In genomic region chr1:162232034-162232433, GRCh38 we compare ENCODE assay signal across 4 cellular contexts.
TF ChIP-seq lines count a peak whose summit lies in the region.

No MANE protein-coding gene starts in this region.

TF ChIP-seq in HEK293, 187 proteins besides CTCF, POLR2A, EP300 and RAD21 (continued from another document):
- no peak for TF ChIP-seq ZNF610 (tag by site-specific recombination; IDR thresholded peaks at IDR 0.05; ENCODE audit: borderline replicate concordance)
- TF ChIP-seq ZBTB17 (tag by site-specific recombination; IDR thresholded peaks at IDR 0.05) = no peak
- peak; percentile 34 for TF ChIP-seq FEZF1 (tag by site-specific recombination; IDR thresholded peaks at IDR 0.05)
- TF ChIP-seq ZNF580 (tag by site-specific recombination; IDR thresholded peaks at IDR 0.05) = no peak
- TF ChIP-seq, protein P1, sequence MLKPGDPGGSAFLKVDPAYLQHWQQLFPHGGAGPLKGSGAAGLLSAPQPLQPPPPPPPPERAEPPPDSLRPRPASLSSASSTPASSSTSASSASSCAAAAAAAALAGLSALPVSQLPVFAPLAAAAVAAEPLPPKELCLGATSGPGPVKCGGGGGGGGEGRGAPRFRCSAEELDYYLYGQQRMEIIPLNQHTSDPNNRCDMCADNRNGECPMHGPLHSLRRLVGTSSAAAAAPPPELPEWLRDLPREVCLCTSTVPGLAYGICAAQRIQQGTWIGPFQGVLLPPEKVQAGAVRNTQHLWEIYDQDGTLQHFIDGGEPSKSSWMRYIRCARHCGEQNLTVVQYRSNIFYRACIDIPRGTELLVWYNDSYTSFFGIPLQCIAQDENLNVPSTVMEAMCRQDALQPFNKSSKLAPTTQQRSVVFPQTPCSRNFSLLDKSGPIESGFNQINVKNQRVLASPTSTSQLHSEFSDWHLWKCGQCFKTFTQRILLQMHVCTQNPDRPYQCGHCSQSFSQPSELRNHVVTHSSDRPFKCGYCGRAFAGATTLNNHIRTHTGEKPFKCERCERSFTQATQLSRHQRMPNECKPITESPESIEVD (tag by site-specific recombination; IDR thresholded peaks at IDR 0.05) = peak; percentile 61

TF ChIP-seq in WTC11, 78 proteins besides CTCF, POLR2A, EP300 and RAD21:
- TF ChIP-seq, protein P2, sequence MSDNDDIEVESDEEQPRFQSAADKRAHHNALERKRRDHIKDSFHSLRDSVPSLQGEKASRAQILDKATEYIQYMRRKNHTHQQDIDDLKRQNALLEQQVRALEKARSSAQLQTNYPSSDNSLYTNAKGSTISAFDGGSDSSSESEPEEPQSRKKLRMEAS (CRISPR knock-in tag; IDR thresholded peaks at IDR 0.05) = no peak
- TF ChIP-seq CBFB (CRISPR knock-in tag; IDR thresholded peaks at IDR 0.05; ENCODE audit: low read depth) = no peak
- TF ChIP-seq IRF2 (CRISPR knock-in tag; IDR thresholded peaks at IDR 0.05; ENCODE audit: borderline replicate concordance, low read depth) = no peak
- no peak for TF ChIP-seq ZBTB21 (CRISPR knock-in tag; IDR thresholded peaks at IDR 0.05; ENCODE audit: borderline replicate concordance)
- TF ChIP-seq, protein P3, sequence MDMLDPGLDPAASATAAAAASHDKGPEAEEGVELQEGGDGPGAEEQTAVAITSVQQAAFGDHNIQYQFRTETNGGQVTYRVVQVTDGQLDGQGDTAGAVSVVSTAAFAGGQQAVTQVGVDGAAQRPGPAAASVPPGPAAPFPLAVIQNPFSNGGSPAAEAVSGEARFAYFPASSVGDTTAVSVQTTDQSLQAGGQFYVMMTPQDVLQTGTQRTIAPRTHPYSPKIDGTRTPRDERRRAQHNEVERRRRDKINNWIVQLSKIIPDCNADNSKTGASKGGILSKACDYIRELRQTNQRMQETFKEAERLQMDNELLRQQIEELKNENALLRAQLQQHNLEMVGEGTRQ (CRISPR knock-in tag; IDR thresholded peaks at IDR 0.05) = no peak

TF ChIP-seq in HepG2, 621 proteins besides CTCF, POLR2A, EP300 and RAD21:
- TF ChIP-seq ZBTB33 (CRISPR knock-in tag; IDR thresholded peaks at IDR 0.05) (no peak), RARA (CRISPR knock-in tag; IDR thresholded peaks at IDR 0.05) (peak; percentile 22; the same call in 1 of the 2 replicates), ZFP62 (CRISPR knock-in tag; IDR thresholded peaks at IDR 0.05) (no peak), NR2F6 (IDR thresholded peaks at IDR 0.05) (0 out of 2 replicates have a peak, but pooled peaks have one; percentile 15), NR2F6 (CRISPR knock-in tag; IDR thresholded peaks at IDR 0.05) (0 out of 2 replicates have a peak, but pooled peaks have one; percentile 9), HNF4A (CRISPR knock-in tag; IDR thresholded peaks at IDR 0.05) (peak; percentile 61), MTERF4 (CRISPR knock-in tag; IDR thresholded peaks at IDR 0.05) (no peak), FUBP1 (CRISPR knock-in tag; IDR thresholded peaks at IDR 0.05; ENCODE audit: borderline replicate concordance) (no peak), ZNF224 (CRISPR knock-in tag; IDR thresholded peaks at IDR 0.05) (no peak), STAG1 (CRISPR knock-in tag; IDR thresholded peaks at IDR 0.05) (no peak), ZNF337 (CRISPR knock-in tag; IDR thresholded peaks at IDR 0.05; ENCODE audit: borderline replicate concordance, low read depth) (no peak), ZNF382 (CRISPR knock-in tag; IDR thresholded peaks at IDR 0.05; ENCODE audit: borderline replicate concordance) (no peak)

TF ChIP-seq in neural cell, 6 proteins besides CTCF, POLR2A, EP300 and RAD21 (continued from another document):
- TF ChIP-seq, protein P4, sequence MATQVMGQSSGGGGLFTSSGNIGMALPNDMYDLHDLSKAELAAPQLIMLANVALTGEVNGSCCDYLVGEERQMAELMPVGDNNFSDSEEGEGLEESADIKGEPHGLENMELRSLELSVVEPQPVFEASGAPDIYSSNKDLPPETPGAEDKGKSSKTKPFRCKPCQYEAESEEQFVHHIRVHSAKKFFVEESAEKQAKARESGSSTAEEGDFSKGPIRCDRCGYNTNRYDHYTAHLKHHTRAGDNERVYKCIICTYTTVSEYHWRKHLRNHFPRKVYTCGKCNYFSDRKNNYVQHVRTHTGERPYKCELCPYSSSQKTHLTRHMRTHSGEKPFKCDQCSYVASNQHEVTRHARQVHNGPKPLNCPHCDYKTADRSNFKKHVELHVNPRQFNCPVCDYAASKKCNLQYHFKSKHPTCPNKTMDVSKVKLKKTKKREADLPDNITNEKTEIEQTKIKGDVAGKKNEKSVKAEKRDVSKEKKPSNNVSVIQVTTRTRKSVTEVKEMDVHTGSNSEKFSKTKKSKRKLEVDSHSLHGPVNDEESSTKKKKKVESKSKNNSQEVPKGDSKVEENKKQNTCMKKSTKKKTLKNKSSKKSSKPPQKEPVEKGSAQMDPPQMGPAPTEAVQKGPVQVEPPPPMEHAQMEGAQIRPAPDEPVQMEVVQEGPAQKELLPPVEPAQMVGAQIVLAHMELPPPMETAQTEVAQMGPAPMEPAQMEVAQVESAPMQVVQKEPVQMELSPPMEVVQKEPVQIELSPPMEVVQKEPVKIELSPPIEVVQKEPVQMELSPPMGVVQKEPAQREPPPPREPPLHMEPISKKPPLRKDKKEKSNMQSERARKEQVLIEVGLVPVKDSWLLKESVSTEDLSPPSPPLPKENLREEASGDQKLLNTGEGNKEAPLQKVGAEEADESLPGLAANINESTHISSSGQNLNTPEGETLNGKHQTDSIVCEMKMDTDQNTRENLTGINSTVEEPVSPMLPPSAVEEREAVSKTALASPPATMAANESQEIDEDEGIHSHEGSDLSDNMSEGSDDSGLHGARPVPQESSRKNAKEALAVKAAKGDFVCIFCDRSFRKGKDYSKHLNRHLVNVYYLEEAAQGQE (IDR thresholded peaks at IDR 0.05; ENCODE audit: borderline replicate concordance) = no peak
- TF ChIP-seq TAF1 (IDR thresholded peaks at IDR 0.05; ENCODE audit: low read depth) (no peak), SMC3 (conservative IDR thresholded peaks at IDR 0.05; ENCODE audit: poor library complexity) (no peak), POLR2AphosphoS5 (IDR thresholded peaks at IDR 0.05) (no peak)
